In the genomic region with DNA sequence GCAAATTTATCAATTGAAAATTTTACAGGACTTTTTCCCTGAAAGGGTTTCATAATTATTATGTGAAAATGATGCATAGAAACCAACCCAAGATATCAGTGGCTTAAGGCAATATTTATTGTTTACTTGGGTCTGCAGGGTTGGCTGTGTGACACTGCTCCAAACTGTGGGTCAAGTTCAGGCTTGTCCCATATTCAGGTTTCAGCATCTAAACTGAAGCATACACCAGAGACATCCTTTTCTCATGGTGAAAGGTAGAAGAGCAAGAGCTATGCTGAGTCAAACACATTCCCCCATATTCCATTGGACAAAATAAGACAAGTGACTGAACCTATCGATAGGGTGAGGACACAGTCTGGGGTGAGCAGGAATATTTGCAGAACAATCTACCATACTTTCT, we compare ENCODE assay signal across 17 cellular contexts.
"Had no signal": no experiment of that assay in that cellular context is flagged by ENCODE, and none has a peak within 500 bp of the region (broad histone marks: within the 10 kb centered on the region; RNA-seq: fewer than 3 reads in every experiment).

No MANE protein-coding gene starts in this region.

- H3K4me1 Mint-ChIP-seq: activated naive CD4-positive, alpha-beta T cell treated with anti-CD3 and anti-CD28 coated beads, Interleukin-2, amount 50 U/mL, for 24 hours; nephron; stimulated activated naive CD8-positive, alpha-beta T cell treated with anti-CD3 and anti-CD28 coated beads, Interleukin-15, amount 100 ng/mL, for 72 hours had no signal

- H3K27ac Mint-ChIP-seq: activated naive CD4-positive, alpha-beta T cell treated with anti-CD3 and anti-CD28 coated beads, Interleukin-2, amount 50 U/mL, for 24 hours; stimulated activated naive CD8-positive, alpha-beta T cell treated with anti-CD3 and anti-CD28 coated beads, Interleukin-15, amount 100 ng/mL, for 72 hours had no signal

- ATAC-seq: activated T-cell treated with anti-CD3 and anti-CD28 coated beads, Interleukin-2, amount 50 U/mL, for 4 hours; stimulated activated naive CD8-positive, alpha-beta T cell treated with anti-CD3 and anti-CD28 coated beads, Interleukin-15, amount 100 ng/mL, for 72 hours; T-cell had no signal

- H3K27me3 ChIP-seq: adrenal gland, colonic mucosa, sigmoid colon, testis had no signal

- DNase-seq: activated CD4-positive, alpha-beta memory T cell treated with anti-CD3 and anti-CD28 coated beads, Interleukin-2, amount 10 ng/mL, durations not matched to agents 7 days and 5 days; activated effector memory CD4-positive, alpha-beta T cell treated with anti-CD3 and anti-CD28 coated beads, Interleukin-2, amount 50 U/mL, for 16 hours; activated T-cell treated with anti-CD3 and anti-CD28 coated beads, Interleukin-2, amount 50 U/mL, for 4 hours; adrenal gland; central memory CD4-positive, alpha-beta T cell; colonic mucosa; foreskin fibroblast; glutamatergic neuron; mesendoderm; sigmoid colon; stimulated activated CD4-positive, alpha-beta T cell treated with anti-CD3 and anti-CD28 coated beads, Interleukin-1b, Interleukin-23, amount 100 ng/mL, for 48 hours; stimulated activated naive CD8-positive, alpha-beta T cell treated with anti-CD3 and anti-CD28 coated beads, Interleukin-15, amount 100 ng/mL, for 72 hours; T-cell; T1000; testis had no signal

- H3K4me3 ChIP-seq: adrenal gland, colonic mucosa, sigmoid colon, testis had no signal

- H3K27me3 Mint-ChIP-seq: activated CD4-positive, alpha-beta memory T cell treated with anti-CD3 and anti-CD28 coated beads, Interleukin-2, amount 10 ng/mL, durations not matched to agents 7 days and 5 days; activated naive CD4-positive, alpha-beta T cell treated with anti-CD3 and anti-CD28 coated beads, Interleukin-2, amount 50 U/mL, for 24 hours; stimulated activated naive CD8-positive, alpha-beta T cell treated with anti-CD3 and anti-CD28 coated beads, Interleukin-15, amount 100 ng/mL, for 72 hours; T-cell had no signal

- H3K4me3 Mint-ChIP-seq: activated CD4-positive, alpha-beta memory T cell treated with anti-CD3 and anti-CD28 coated beads, Interleukin-2, amount 10 ng/mL, durations not matched to agents 7 days and 5 days; activated naive CD4-positive, alpha-beta T cell treated with anti-CD3 and anti-CD28 coated beads, Interleukin-2, amount 50 U/mL, for 24 hours; activated T-cell treated with anti-CD3 and anti-CD28 coated beads, Interleukin-2, amount 50 U/mL, for 4 hours; nephron; stimulated activated naive CD8-positive, alpha-beta T cell treated with anti-CD3 and anti-CD28 coated beads, Interleukin-15, amount 100 ng/mL, for 72 hours; T-cell had no signal

- H3K4me1 ChIP-seq: adrenal gland, colonic mucosa, sigmoid colon, testis had no signal

- H3K27ac ChIP-seq: adrenal gland, colonic mucosa, sigmoid colon, testis had no signal

- H3K9me3 ChIP-seq: colonic mucosa, testis had no signal

- H3K36me3 ChIP-seq: adrenal gland, colonic mucosa had no signal
